Comparison of ENCODE assay signal across 8 cellular contexts in the genomic region with DNA sequence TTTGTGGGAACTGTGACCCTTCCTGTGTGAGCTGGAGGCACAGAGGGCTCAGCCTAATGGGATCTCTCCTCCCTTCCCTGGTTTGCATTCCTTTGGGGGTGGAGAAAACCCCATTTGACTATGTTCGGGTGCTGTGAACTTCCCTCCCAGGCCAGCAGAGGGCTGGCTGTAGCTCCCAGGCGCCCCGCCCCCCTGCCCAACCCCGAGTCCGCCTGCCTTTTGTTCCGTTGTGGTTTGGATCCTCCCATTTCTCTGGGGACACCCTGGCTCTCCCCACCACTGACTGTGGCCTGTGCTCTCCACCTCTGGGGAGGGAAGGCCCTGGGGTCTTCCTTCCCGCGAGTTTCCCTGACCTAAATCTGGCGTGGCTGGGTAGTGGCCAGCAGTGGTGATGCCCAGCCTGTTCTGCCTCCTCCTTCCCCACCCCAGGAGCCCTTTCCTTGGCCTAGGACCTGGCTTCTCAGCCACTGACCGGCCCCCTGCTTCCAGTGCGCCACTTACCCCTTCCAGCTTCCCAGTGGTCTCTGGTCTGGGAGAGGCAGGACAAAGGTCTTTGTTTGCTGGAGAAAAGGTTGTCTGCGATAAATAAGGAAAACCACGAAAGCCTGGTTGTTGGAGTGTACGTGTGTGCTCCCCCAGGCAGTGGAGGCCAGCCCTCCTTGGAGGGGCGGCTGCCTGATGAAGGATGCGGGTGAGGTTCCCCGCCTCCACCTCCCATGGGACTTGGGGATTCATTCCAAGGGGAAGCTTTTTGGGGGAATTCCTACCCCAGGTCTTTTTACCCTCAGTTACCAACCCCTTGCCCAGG. TPM values are rescaled to one million over a fixed set of nuclear protein-coding genes. Genes with fewer than 3 reads are reported as not detected.
A peak's percentile ranks its signal among the peaks of the same experiment; 100 is the strongest.
DNase-seq lines count a peak whose midpoint lies in the region; ATAC-seq and TF ChIP-seq lines count a peak whose summit lies in the region.

No MANE protein-coding gene starts in this region.

- peaks cover 0 to 32% (median 5%) of the 10 kb centered on the region in 4 donors for H3K4me1 ChIP-seq in right lobe of liver

- peak; percentile 67 to 81 (median 78) for TF ChIP-seq CTCF in right lobe of liver (IDR thresholded peaks at IDR 0.05)

- peaks cover 2% of the 10 kb centered on the region for H3K27me3 Mint-ChIP-seq in dendritic cell treated with granulocyte-macrophage colony-stimulating factor and Interleukin-4, amounts not matched to agents 40 ng/mL and 50 ng/mL, for 4 days

- no peak for TF ChIP-seq POLR2A in right lobe of liver (IDR thresholded peaks at IDR 0.05)

- peak overlapping the region; percentile 62 for H3K4me3 Mint-ChIP-seq in dendritic cell treated with granulocyte-macrophage colony-stimulating factor and Interleukin-4, amounts not matched to agents 40 ng/mL and 50 ng/mL, for 4 days

- H3K27me3 ChIP-seq in right lobe of liver = no peaks in the 10 kb centered on the region

- H3K27ac ChIP-seq in right lobe of liver = peak overlapping the region in 2 of 3 donors; percentile 92 to 94

- H3K9me3 Mint-ChIP-seq in dendritic cell treated with granulocyte-macrophage colony-stimulating factor and Interleukin-4, amounts not matched to agents 40 ng/mL and 50 ng/mL, for 4 days = no peaks in the 10 kb centered on the region

- H3K4me3 ChIP-seq in right lobe of liver = peak overlapping the region in 2 of 3 donors; percentile 93 to 98

- peak; percentile 12 to 33 (median 24) for ATAC-seq in right lobe of liver
- ATAC-seq in HG02759 (IDR thresholded peaks at IDR 0.05; ENCODE audit: unreplicated experiment) = no peak

- H3K36me3 ChIP-seq in right lobe of liver = peaks cover 0 to 40% (median 36%) of the 10 kb centered on the region in 4 donors

- 26% methylated on average over 13 of the region's 17 CpGs for WGBS in right lobe of liver (ENCODE audit: insufficient coverage, low coverage, low lambda C conversion rate, missing lambda C conversion rate)

- H3K9me3 ChIP-seq in right lobe of liver = no peaks in the 10 kb centered on the region

- DNase-seq in NCI-H2171 treated with DMSO at 0.1 percent for 48 hours (lab: John Stamatoyannopoulos, UW) (peak; percentile 40), NCI-H2171 (lab: John Stamatoyannopoulos, UW) (no peak), NAMALWA (ENCODE audit: low spot score) (peak; percentile 72), right lobe of liver (peak; percentile 72 to 77 (median 72))
- peak; percentile 75 for DNase-seq in activated CD4-positive, alpha-beta T cell treated with anti-CD3 and anti-CD28 coated beads for 48 hours
- peak; percentile 25 for DNase-seq in stimulated activated CD8-positive, alpha-beta memory T cell treated with anti-CD3 and anti-CD28 coated beads, Interleukin-12 subunit alpha, Interleukin-12 subunit beta, amount 100 ng/mL, for 1 hour (ENCODE audit: low read depth)

- H3K27ac Mint-ChIP-seq in dendritic cell treated with granulocyte-macrophage colony-stimulating factor and Interleukin-4, amounts not matched to agents 40 ng/mL and 50 ng/mL, for 4 days = peak overlapping the region; percentile 51

- intact Hi-C loops in dendritic cell treated with granulocyte-macrophage colony-stimulating factor and Interleukin-4, amounts not matched to agents 40 ng/mL and 50 ng/mL, for 4 days (cut with micrococcal nuclease) = loop anchor here (1.0 to 5.0 kb wide), 3 partner anchors 62 to 282 kb away; no protein-coding TSS in a partner anchor
- intact Hi-C loops in right lobe of liver (cut with DNase I) = loop anchor here (5.0 to 10.0 kb wide), 2 partner anchors 50 to 307 kb away; no protein-coding TSS in a partner anchor

- peaks cover 76% of the 10 kb centered on the region for H3K36me3 Mint-ChIP-seq in dendritic cell treated with granulocyte-macrophage colony-stimulating factor and Interleukin-4, amounts not matched to agents 40 ng/mL and 50 ng/mL, for 4 days (ENCODE audit: low read depth)

- peaks cover 55% of the 10 kb centered on the region for H3K4me1 Mint-ChIP-seq in dendritic cell treated with granulocyte-macrophage colony-stimulating factor and Interleukin-4, amounts not matched to agents 40 ng/mL and 50 ng/mL, for 4 days (ENCODE audit: low read depth)

RNA-seq across cellular contexts. Expression of gene VEGFA, which starts 5.0 kb away (rescaled TPM):
- total RNA-seq in right lobe of liver = 100 to 1,000 TPM in 5 of 6 experiments, 10 to 100 TPM in 1; 91.3 to 571 (median 132) TPM
